25 cellular contexts compared by ENCODE assay signal in genomic region chr13:101945435-101945834, GRCh38.
A peak's percentile ranks its signal among the peaks of the same experiment; 100 is the strongest.
DNase-seq lines count a peak whose midpoint lies in the region; ATAC-seq and TF ChIP-seq lines count a peak whose summit lies in the region.
"Had no signal": no experiment of that assay in that cellular context is flagged by ENCODE, and none has a peak within 500 bp of the region (broad histone marks: within the 10 kb centered on the region; RNA-seq: fewer than 3 reads in every experiment).

No MANE protein-coding gene starts in this region.

- H3K18ac ChIP-seq in mesendoderm (ENCODE audit: low read length): no peak overlapping the region

- H2BK5ac ChIP-seq in mesendoderm (ENCODE audit: low read length): no peak overlapping the region

- no peak overlapping the region for H2BK15ac ChIP-seq in mesendoderm (replicated peaks; ENCODE audit: low read depth)

- H3K4me3 ChIP-seq in brain microvascular endothelial cell (ENCODE audit: low read depth, low read length) (no peak overlapping the region), mesendoderm (ENCODE audit: low read length) (no peak overlapping the region)
- H3K4me3 ChIP-seq: breast epithelium, psoas muscle had no signal

- H3K27ac Mint-ChIP-seq in stimulated activated effector memory CD8-positive, alpha-beta T cell treated with anti-CD3 and anti-CD28 coated beads, Interleukin-12 subunit alpha, Interleukin-12 subunit beta, amount 100 ng/mL, for 72 hours: no peak overlapping the region
- H3K27ac Mint-ChIP-seq: activated CD8-positive, alpha-beta memory T cell treated with anti-CD3 and anti-CD28 coated beads, Interleukin-2, amount 10 ng/mL, durations not matched to agents 7 days and 5 days; activated naive CD8-positive, alpha-beta T cell treated with anti-CD3 and anti-CD28 coated beads, Interleukin-2, amount 10 ng/mL, durations not matched to agents 7 days and 5 days; activated T-helper 17 cell treated with anti-CD3 and anti-CD28 coated beads, Interleukin-2, amount 50 U/mL, for 72 hours had no signal

- in situ Hi-C loops in brain microvascular endothelial cell (cut with HindIII; ENCODE audit: low pct_ligation_motif_present, low sequenced_read_pairs): no loop called here

- H2AK5ac ChIP-seq in mesendoderm (ENCODE audit: low read length): no peak overlapping the region

- H3K4me3 Mint-ChIP-seq in stimulated activated effector memory CD8-positive, alpha-beta T cell treated with anti-CD3 and anti-CD28 coated beads, Interleukin-12 subunit alpha, Interleukin-12 subunit beta, amount 100 ng/mL, for 72 hours: no peak overlapping the region
- H3K4me3 Mint-ChIP-seq: activated CD8-positive, alpha-beta memory T cell treated with anti-CD3 and anti-CD28 coated beads, Interleukin-2, amount 10 ng/mL, durations not matched to agents 7 days and 5 days; activated naive CD8-positive, alpha-beta T cell treated with anti-CD3 and anti-CD28 coated beads, Interleukin-2, amount 10 ng/mL, durations not matched to agents 7 days and 5 days; activated T-helper 17 cell treated with anti-CD3 and anti-CD28 coated beads, Interleukin-2, amount 50 U/mL, for 72 hours; neural crest cell had no signal

- H3K56ac ChIP-seq in mesendoderm (ENCODE audit: low read length): no peak overlapping the region

- H3K4me1 ChIP-seq in mesendoderm (ENCODE audit: control insufficient read depth, low read depth, low read length): no peaks in the 10 kb centered on the region
- H3K4me1 ChIP-seq: breast epithelium, psoas muscle had no signal

- no peak overlapping the region for H3K27ac ChIP-seq in brain microvascular endothelial cell
- H3K27ac ChIP-seq in mesendoderm (ENCODE audit: low read depth, low read length): no peak overlapping the region
- H3K27ac ChIP-seq: breast epithelium, psoas muscle had no signal

- H3K9ac ChIP-seq in mesendoderm (ENCODE audit: low read length): no peak overlapping the region

- no peaks in the 10 kb centered on the region for H3K4me1 Mint-ChIP-seq in stimulated activated effector memory CD8-positive, alpha-beta T cell treated with anti-CD3 and anti-CD28 coated beads, Interleukin-12 subunit alpha, Interleukin-12 subunit beta, amount 100 ng/mL, for 72 hours
- H3K4me1 Mint-ChIP-seq: activated CD8-positive, alpha-beta memory T cell treated with anti-CD3 and anti-CD28 coated beads, Interleukin-2, amount 10 ng/mL, durations not matched to agents 7 days and 5 days; activated naive CD8-positive, alpha-beta T cell treated with anti-CD3 and anti-CD28 coated beads, Interleukin-2, amount 10 ng/mL, durations not matched to agents 7 days and 5 days; activated T-helper 17 cell treated with anti-CD3 and anti-CD28 coated beads, Interleukin-2, amount 50 U/mL, for 72 hours; neural crest cell had no signal

- H4K5ac ChIP-seq in mesendoderm (ENCODE audit: low read length): no peak overlapping the region

- no peak overlapping the region for H3K23ac ChIP-seq in mesendoderm (ENCODE audit: low read length)

- H3K4ac ChIP-seq in mesendoderm (ENCODE audit: low read depth, low read length): no peak overlapping the region

- no peaks in the 10 kb centered on the region for H3K36me3 ChIP-seq in brain microvascular endothelial cell (replicated peaks)
- no peaks in the 10 kb centered on the region for H3K36me3 ChIP-seq in mesendoderm (ENCODE audit: control insufficient read depth, insufficient read depth, low read length)
- H3K36me3 ChIP-seq: breast epithelium had no signal

- H3K9me3 Mint-ChIP-seq in stimulated activated effector memory CD8-positive, alpha-beta T cell treated with anti-CD3 and anti-CD28 coated beads, Interleukin-12 subunit alpha, Interleukin-12 subunit beta, amount 100 ng/mL, for 72 hours: peaks cover 2% of the 10 kb centered on the region
- H3K9me3 Mint-ChIP-seq: activated naive CD8-positive, alpha-beta T cell treated with anti-CD3 and anti-CD28 coated beads, Interleukin-2, amount 10 ng/mL, durations not matched to agents 7 days and 5 days had no signal

- no CpG with 5 or more reads among the region's 6 CpGs for WGBS in mesendoderm (ENCODE audit: extremely low coverage, insufficient coverage, low lambda C conversion rate)

- H3K36me3 Mint-ChIP-seq in stimulated activated effector memory CD8-positive, alpha-beta T cell treated with anti-CD3 and anti-CD28 coated beads, Interleukin-12 subunit alpha, Interleukin-12 subunit beta, amount 100 ng/mL, for 72 hours: no peaks in the 10 kb centered on the region
- H3K36me3 Mint-ChIP-seq: activated CD8-positive, alpha-beta memory T cell treated with anti-CD3 and anti-CD28 coated beads, Interleukin-2, amount 10 ng/mL, durations not matched to agents 7 days and 5 days; activated naive CD8-positive, alpha-beta T cell treated with anti-CD3 and anti-CD28 coated beads, Interleukin-2, amount 10 ng/mL, durations not matched to agents 7 days and 5 days had no signal

- H3K79me2 ChIP-seq in mesendoderm (ENCODE audit: control insufficient read depth, insufficient read depth, low read length): no peaks in the 10 kb centered on the region

- H2BK120ac ChIP-seq in mesendoderm (ENCODE audit: low read depth, low read length): no peak overlapping the region

- peak; percentile 14 for TF ChIP-seq CTCF in brain microvascular endothelial cell (IDR thresholded peaks at IDR 0.05; ENCODE audit: low read depth, low read length, missing control alignments)

- no peak for ATAC-seq in HG03039 (IDR thresholded peaks at IDR 0.05; ENCODE audit: unreplicated experiment)
- ATAC-seq in stimulated activated effector memory CD8-positive, alpha-beta T cell treated with anti-CD3 and anti-CD28 coated beads, Interleukin-12 subunit alpha, Interleukin-12 subunit beta, amount 100 ng/mL, for 72 hours: no peak
- ATAC-seq: activated CD8-positive, alpha-beta memory T cell treated with anti-CD3 and anti-CD28 coated beads, Interleukin-2, amount 10 ng/mL, durations not matched to agents 7 days and 5 days; activated T-helper 17 cell treated with anti-CD3 and anti-CD28 coated beads, Interleukin-2, amount 50 U/mL, for 72 hours; left colon; psoas muscle had no signal

- no peaks in the 10 kb centered on the region for H3K27me3 ChIP-seq in brain microvascular endothelial cell (replicated peaks)
- H3K27me3 ChIP-seq in mesendoderm (ENCODE audit: insufficient read depth, low read length, poor library complexity): no peaks in the 10 kb centered on the region
- H3K27me3 ChIP-seq: breast epithelium had no signal

- H4K8ac ChIP-seq in mesendoderm (ENCODE audit: low read depth, low read length): no peak overlapping the region

- DNase-seq in NCI-H2171 treated with DMSO at 0.1 percent for 48 hours (lab: John Stamatoyannopoulos, UW): peak; percentile 19
- DNase-seq in NCI-H2171 (lab: John Stamatoyannopoulos, UW): no peak
- peak; percentile 30 for DNase-seq in NAMALWA (ENCODE audit: low spot score)
- DNase-seq in brain microvascular endothelial cell: no peak
- DNase-seq in mesendoderm: peak; percentile 37
- no peak for DNase-seq in Ammon's horn (ENCODE audit: low spot score)
- DNase-seq in stimulated activated effector memory CD8-positive, alpha-beta T cell treated with anti-CD3 and anti-CD28 coated beads, Interleukin-12 subunit alpha, Interleukin-12 subunit beta, amount 100 ng/mL, for 72 hours (ENCODE audit: low spot score in 2 of 2): no peak
- DNase-seq: 8988T; activated CD8-positive, alpha-beta memory T cell treated with anti-CD3 and anti-CD28 coated beads, Interleukin-2, amount 10 ng/mL, durations not matched to agents 7 days and 5 days; activated naive CD8-positive, alpha-beta T cell treated with anti-CD3 and anti-CD28 coated beads, Interleukin-2, amount 10 ng/mL, durations not matched to agents 7 days and 5 days; Calu3; dermis blood vessel endothelial cell; foreskin melanocyte; left colon; midbrain; NCI-H1436; NCI-H2227 treated with DMSO at 0.1 percent for 48 hours; NK-92 treated with Interleukin-12 subunit alpha and Interleukin-12 subunit beta, amount 100 ng/mL, for 24 hours; psoas muscle; small intestine; stimulated activated CD4-positive, alpha-beta T cell treated with anti-CD3 and anti-CD28 coated beads, Interleukin-2, amount 100 ng/mL, for 48 hours had no signal

- H3K79me1 ChIP-seq in mesendoderm (ENCODE audit: low read length): no peaks in the 10 kb centered on the region

- no peak overlapping the region for H3K4me2 ChIP-seq in mesendoderm (ENCODE audit: low read length)

Comparison
In these comparisons a context has a peak if more than half of its experiments do, and no peak if none do; other contexts are left out.
1. DNase-seq: peak in NCI-H2171 treated with DMSO at 0.1 percent for 48 hours (single experiment), NAMALWA (single experiment) and mesendoderm (single experiment); none in NCI-H2171 (single experiment), brain microvascular endothelial cell (single experiment), Ammon's horn (single experiment) and stimulated activated effector memory CD8-positive, alpha-beta T cell treated with anti-CD3 and anti-CD28 coated beads, Interleukin-12 subunit alpha, Interleukin-12 subunit beta, amount 100 ng/mL, for 72 hours (0 of 2).